Comparison of ENCODE assay signal across 8 cellular contexts in genomic region chr11:130894322-130895025, GRCh38. TPM values are rescaled to one million over a fixed set of nuclear protein-coding genes. Genes with fewer than 3 reads are reported as not detected.
A peak's percentile ranks its signal among the peaks of the same experiment; 100 is the strongest.
DNase-seq lines count a peak whose midpoint lies in the region; ATAC-seq and TF ChIP-seq lines count a peak whose summit lies in the region.

No MANE protein-coding gene starts in this region.

- H3K27me3 Mint-ChIP-seq in Caco-2 (ENCODE audit: insufficient read depth, unreplicated experiment): no peaks in the 10 kb centered on the region
- H3K27me3 Mint-ChIP-seq in natural killer cell treated with Interleukin-12 subunit alpha and Interleukin-12 subunit beta and Interleukin-15 and Interleukin-18, amount 100 ng/mL, for 72 hours: no peaks in the 10 kb centered on the region

- H3K9me2 ChIP-seq in OCI-LY7 (ENCODE audit: insufficient read depth, low read length): no peaks in the 10 kb centered on the region

- H3K36me3 ChIP-seq in Caco-2 (ENCODE audit: control insufficient read depth, insufficient read depth, low read length): peaks cover 5% of the 10 kb centered on the region; the same call in 1 of the 2 replicates
- peaks cover 82% of the 10 kb centered on the region for H3K36me3 ChIP-seq in OCI-LY7 (ENCODE audit: insufficient read depth, low read length)
- H3K36me3 ChIP-seq in suprapubic skin: peaks cover 65% of the 10 kb centered on the region

- no peak overlapping the region for H3K4me3 ChIP-seq in Caco-2 (ENCODE audit: low read depth, low read length)
- no peak overlapping the region for H3K4me3 ChIP-seq in OCI-LY7 (ENCODE audit: low read depth, low read length, poor library complexity, severe bottlenecking)
- H3K4me3 ChIP-seq in suprapubic skin: no peak overlapping the region

- H3K4me1 Mint-ChIP-seq in Caco-2 (ENCODE audit: low read depth, unreplicated experiment): no peaks in the 10 kb centered on the region
- H3K4me1 Mint-ChIP-seq in natural killer cell treated with Interleukin-12 subunit alpha and Interleukin-12 subunit beta and Interleukin-15 and Interleukin-18, amount 100 ng/mL, for 72 hours (ENCODE audit: low read depth in 2 of 2): no peaks in the 10 kb centered on the region

- H3K9me3 ChIP-seq in Caco-2: no peaks in the 10 kb centered on the region
- no peaks in the 10 kb centered on the region for H3K9me3 ChIP-seq in OCI-LY7 (ENCODE audit: low read length)
- no peaks in the 10 kb centered on the region for H3K9me3 ChIP-seq in suprapubic skin

- BruUV-seq in Caco-2 (replicated peaks; lab: Mats Ljungman, UMichigan) (no TSS peak), OCI-LY7 (replicated peaks; lab: Mats Ljungman, UMichigan) (no TSS peak)

- H3K4me1 ChIP-seq in Caco-2 (no peaks in the 10 kb centered on the region; the same call in 1 of the 2 replicates), OCI-LY7 (ENCODE audit: insufficient read depth, low read length, poor library complexity, severe bottlenecking) (no peaks in the 10 kb centered on the region), suprapubic skin (peaks cover 9% of the 10 kb centered on the region)

- no peak overlapping the region for H3K27ac Mint-ChIP-seq in Caco-2 (ENCODE audit: unreplicated experiment)
- no peak overlapping the region for H3K27ac Mint-ChIP-seq in natural killer cell treated with Interleukin-12 subunit alpha and Interleukin-12 subunit beta and Interleukin-15 and Interleukin-18, amount 100 ng/mL, for 72 hours

- 31% methylated on average over 6 of the region's 6 CpGs for WGBS in suprapubic skin

- no peaks in the 10 kb centered on the region for H4K20me1 ChIP-seq in OCI-LY7 (ENCODE audit: insufficient read depth, low read length)

- H3K27ac ChIP-seq in OCI-LY7 (ENCODE audit: low read depth, low read length, poor library complexity, severe bottlenecking): no peak overlapping the region
- no peak overlapping the region for H3K27ac ChIP-seq in suprapubic skin

- TF ChIP-seq CTCF in Caco-2 (IDR thresholded peaks at IDR 0.05; ENCODE audit: insufficient read depth in 1 of 2, low read depth in 1 of 2, low read length in 1 of 2, severe bottlenecking in 1 of 2, unreplicated experiment in 1 of 2) (peak; percentile 96 to 97), OCI-LY7 (conservative IDR thresholded peaks at IDR 0.05; ENCODE audit: low read length) (peak; percentile 94), suprapubic skin (IDR thresholded peaks at IDR 0.05) (peak; percentile 66 to 86)

- H3K9me3 Mint-ChIP-seq in Caco-2 (ENCODE audit: unreplicated experiment): no peaks in the 10 kb centered on the region
- H3K9me3 Mint-ChIP-seq in natural killer cell treated with Interleukin-12 subunit alpha and Interleukin-12 subunit beta and Interleukin-15 and Interleukin-18, amount 100 ng/mL, for 72 hours: no peaks in the 10 kb centered on the region

- no peaks in the 10 kb centered on the region for H3K27me3 ChIP-seq in Caco-2 (replicated peaks; ENCODE audit: control insufficient read depth, insufficient read depth, low read length)
- no peaks in the 10 kb centered on the region for H3K27me3 ChIP-seq in suprapubic skin

- ATAC-seq in GM21367 (IDR thresholded peaks at IDR 0.05; ENCODE audit: unreplicated experiment): peak; percentile 99
- peak in 1 of 2 donors; percentile 68 for ATAC-seq in natural killer cell treated with Interleukin-12 subunit alpha and Interleukin-12 subunit beta and Interleukin-15 and Interleukin-18, amount 100 ng/mL, for 72 hours

- peaks cover 39% of the 10 kb centered on the region for H3K36me3 Mint-ChIP-seq in Caco-2 (ENCODE audit: insufficient read depth, unreplicated experiment)
- peaks cover 26% of the 10 kb centered on the region for H3K36me3 Mint-ChIP-seq in natural killer cell treated with Interleukin-12 subunit alpha and Interleukin-12 subunit beta and Interleukin-15 and Interleukin-18, amount 100 ng/mL, for 72 hours

- H3K4me3 Mint-ChIP-seq in Caco-2 (ENCODE audit: unreplicated experiment): no peak overlapping the region
- no peak overlapping the region for H3K4me3 Mint-ChIP-seq in natural killer cell treated with Interleukin-12 subunit alpha and Interleukin-12 subunit beta and Interleukin-15 and Interleukin-18, amount 100 ng/mL, for 72 hours

- H3K79me2 ChIP-seq in OCI-LY7 (ENCODE audit: insufficient read depth, low read depth, low read length): no peaks in the 10 kb centered on the region

- POLR2A ChIA-PET in Caco-2 (lab: Charles Lee) (no interaction called here), OCI-LY7 (lab: Charles Lee) (no interaction called here)

- TF ChIP-seq EP300 in suprapubic skin (IDR thresholded peaks at IDR 0.05): no peak

- H3K4me2 ChIP-seq in OCI-LY7 (ENCODE audit: low read length): no peak overlapping the region

- TF ChIP-seq POLR2A in suprapubic skin (IDR thresholded peaks at IDR 0.05): no peak

- H2AFZ ChIP-seq in OCI-LY7 (ENCODE audit: low read length): no peak overlapping the region

- DNase-seq in Caco-2 (peak; percentile 78 to 83), HT1080 (ENCODE audit: low read depth) (peak; percentile 52), OCI-LY7 (ENCODE audit: low spot score) (peak; percentile 67), fibroblast of gingiva (ENCODE audit: low read depth) (peak; percentile 55), suprapubic skin (ENCODE audit: low spot score in 2 of 2) (no peak)
- peak; percentile 56 for DNase-seq in activated T-cell treated with anti-CD3 and anti-CD28 coated beads, Interleukin-2, amount 50 U/mL, for 1 hour
- DNase-seq in natural killer cell treated with Interleukin-12 subunit alpha and Interleukin-12 subunit beta and Interleukin-15 and Interleukin-18, amount 100 ng/mL, for 72 hours (ENCODE audit: low spot score): peak; percentile 69

- CTCF ChIA-PET in Caco-2 (lab: Charles Lee): interaction anchor here (0.6 to 1.4 kb wide), 9 partner anchors 10 to 463 kb away, joined by 3 to 10 read pairs (median 6); no protein-coding TSS in a partner anchor
- CTCF ChIA-PET in OCI-LY7 (lab: Charles Lee; ENCODE audit: unreplicated experiment): interaction anchor here (0.8 to 1.4 kb wide), 2 partner anchors 15 to 22 kb away, joined by 3 to 5 read pairs; partner anchors contain the start of gene SNX19

- intact Hi-C loops in Caco-2 (cut with micrococcal nuclease; ENCODE audit: unreplicated experiment): loop anchor here (1.0 kb wide), 2 partner anchors 32 to 463 kb away; no protein-coding TSS in a partner anchor
- intact Hi-C loops in OCI-LY7 (cut with micrococcal nuclease; ENCODE audit: unreplicated experiment): no loop called here

RNA-seq across cellular contexts. Expression of gene SNX19, which starts 21.8 kb away (rescaled TPM):
- 79.8 and 82.4 TPM in 2 replicates for total RNA-seq in Caco-2 (2022)
- total RNA-seq in HT1080 (2014; rRNA removed; shearing (Covaris generic)): 45.4 and 53.5 TPM in 2 replicates
- polyA plus RNA-seq in HT1080 (2015; cell fraction: cytosol; rRNA removed): 28.9 and 45.4 TPM in 2 replicates
- polyA plus RNA-seq in HT1080 (2015; cell fraction: nucleus; rRNA removed): 43.0 and 51.2 TPM in 2 replicates
- 35.8 and 43.5 TPM in 2 replicates for total RNA-seq in OCI-LY7 (2014; rRNA removed; shearing (Covaris generic))
- total RNA-seq in OCI-LY7 (2022): 34.8 and 35.0 TPM in 2 replicates
- 10 to 100 TPM; 62.2 to 68.8 TPM for total RNA-seq in natural killer cell treated with Interleukin-12 subunit alpha and Interleukin-12 subunit beta and Interleukin-15 and Interleukin-18, amount 100 ng/mL, for 72 hours
- 100 to 1,000 TPM in 1 of 4 donors, 10 to 100 TPM in 3; 74.5 to 157 (median 86.0) TPM for total RNA-seq in suprapubic skin

Comparison
In these comparisons a context has a peak if more than half of its experiments do, and no peak if none do; other contexts are left out.
1. DNase-seq: peak in Caco-2 (2 of 2), HT1080 (single experiment), OCI-LY7 (single experiment), activated T-cell treated with anti-CD3 and anti-CD28 coated beads, Interleukin-2, amount 50 U/mL, for 1 hour (single experiment), fibroblast of gingiva (single experiment) and natural killer cell treated with Interleukin-12 subunit alpha and Interleukin-12 subunit beta and Interleukin-15 and Interleukin-18, amount 100 ng/mL, for 72 hours (single experiment); none in suprapubic skin (0 of 2).
2. Peak in every context shown above with its lines, with median percentiles within 50 percentile points of each other: CTCF ChIP-seq.